In genomic region chr7:2864999-2865670, GRCh38 we compare ENCODE assay signal across 8 cellular contexts. TPM values are rescaled to one million over a fixed set of nuclear protein-coding genes. Genes with fewer than 3 reads are reported as not detected.
DNase-seq lines count a peak whose midpoint lies in the region; ATAC-seq and TF ChIP-seq lines count a peak whose summit lies in the region.

No MANE protein-coding gene starts in this region.

- H3K27me3 Mint-ChIP-seq in activated naive CD4-positive, alpha-beta T cell treated with anti-CD3 and anti-CD28 coated beads, Interleukin-2, amount 50 U/mL, for 24 hours: no peaks in the 10 kb centered on the region

- H3K27ac Mint-ChIP-seq in activated naive CD4-positive, alpha-beta T cell treated with anti-CD3 and anti-CD28 coated beads, Interleukin-2, amount 50 U/mL, for 24 hours: peak overlapping the region; percentile 98

- peaks cover 5% of the 10 kb centered on the region for H3K36me3 Mint-ChIP-seq in activated naive CD4-positive, alpha-beta T cell treated with anti-CD3 and anti-CD28 coated beads, Interleukin-2, amount 50 U/mL, for 24 hours

- H3K27me3 ChIP-seq in SK-N-SH (ENCODE audit: insufficient read depth): no peaks in the 10 kb centered on the region

- H3K4me2 ChIP-seq in SK-N-SH: no peak overlapping the region

- DNase-seq in GM03348 (ENCODE audit: low spot score) (peak; percentile 80), HuH-7 (ENCODE audit: low spot score) (peak; percentile 81), SK-N-SH (peak; percentile 92), head of caudate nucleus (peak in 41 of 42 donors; percentile 52 to 90 (median 74)), renal cortical epithelial cell (ENCODE audit: low read depth) (peak; percentile 49)

- no peak for ATAC-seq in GM21367 (IDR thresholded peaks at IDR 0.05; ENCODE audit: unreplicated experiment)
- ATAC-seq in GM21737 (IDR thresholded peaks at IDR 0.05; ENCODE audit: unreplicated experiment): no peak

- no peaks in the 10 kb centered on the region for H3K9me3 ChIP-seq in SK-N-SH

- no peaks in the 10 kb centered on the region for H3K36me3 ChIP-seq in SK-N-SH (replicated peaks in 1 of 2; ENCODE audit: control insufficient read depth in 1 of 2, insufficient read depth in 2 of 2, low read length in 1 of 2)

- H2AFZ ChIP-seq in SK-N-SH (ENCODE audit: low read depth): no peak overlapping the region

- peak; percentile 99 for TF ChIP-seq RAD21 in SK-N-SH (IDR thresholded peaks at IDR 0.05; ENCODE audit: low read length)

- H3K4me3 ChIP-seq in SK-N-SH (ENCODE audit: low read depth in 2 of 2, low read length in 1 of 2): no peak overlapping the region

- H3K9me3 Mint-ChIP-seq in activated naive CD4-positive, alpha-beta T cell treated with anti-CD3 and anti-CD28 coated beads, Interleukin-2, amount 50 U/mL, for 24 hours: no peaks in the 10 kb centered on the region

- POLR2A ChIA-PET in SK-N-SH (lab: Yijun Ruan, JAX): no interaction called here

- WGBS in SK-N-SH (ENCODE audit: low lambda C conversion rate): 34% methylated on average over 13 of the region's 17 CpGs

- peaks cover 37% of the 10 kb centered on the region for H3K4me1 Mint-ChIP-seq in activated naive CD4-positive, alpha-beta T cell treated with anti-CD3 and anti-CD28 coated beads, Interleukin-2, amount 50 U/mL, for 24 hours

- peaks cover 3 to 13% of the 10 kb centered on the region in 2 experiments; a peak in 3 of 4 replicates for H3K4me1 ChIP-seq in SK-N-SH (ENCODE audit: control insufficient read depth in 1 of 2, insufficient read depth in 2 of 2, low read depth in 1 of 2, low read length in 1 of 2)

- peaks cover 4% of the 10 kb centered on the region for H3F3A ChIP-seq in SK-N-SH (replicated peaks; ENCODE audit: insufficient read depth)

- no peak overlapping the region for H3K27ac ChIP-seq in SK-N-SH (ENCODE audit: low read depth in 2 of 2, low read length in 1 of 2)

- CTCF ChIA-PET in SK-N-SH (lab: Yijun Ruan, JAX): interaction anchor here (0.6 to 3.9 kb wide), 98 partner anchors 7 to 1891 kb away, joined by 3 to 41 read pairs (median 4); partner anchors contain the start of genes GNA12 and SDK1

- H4K20me1 ChIP-seq in SK-N-SH (ENCODE audit: insufficient read depth): no peaks in the 10 kb centered on the region

- peak overlapping the region; percentile 76 for H3K4me3 Mint-ChIP-seq in activated naive CD4-positive, alpha-beta T cell treated with anti-CD3 and anti-CD28 coated beads, Interleukin-2, amount 50 U/mL, for 24 hours

- peak; percentile 99 for TF ChIP-seq CTCF in SK-N-SH (IDR thresholded peaks at IDR 0.05)

- no peaks in the 10 kb centered on the region for H3K79me2 ChIP-seq in SK-N-SH (ENCODE audit: insufficient read depth)

- no peak for TF ChIP-seq EP300 in SK-N-SH (IDR thresholded peaks at IDR 0.05; ENCODE audit: borderline replicate concordance in 1 of 2, low read depth in 1 of 2, low read length in 1 of 2)

- no peak overlapping the region for H3K9ac ChIP-seq in SK-N-SH

- intact Hi-C loops in head of caudate nucleus (cut with DNase I): no loop called here

- H3K9me2 ChIP-seq in SK-N-SH: no peaks in the 10 kb centered on the region

TF ChIP-seq in SK-N-SH, 30 proteins besides CTCF, POLR2A, EP300 and RAD21:
- TF ChIP-seq SMC3 (IDR thresholded peaks at IDR 0.05; ENCODE audit: low read depth, low read length) (peak; percentile 86), RCOR1 (IDR thresholded peaks at IDR 0.05; ENCODE audit: low read length) (no peak)

RNA-seq across cellular contexts. Expression of gene GNA12, which starts 21.0 kb away (rescaled TPM):
- polyA plus RNA-seq in SK-N-SH (2012; rRNA removed): 55.3 and 64.8 TPM in 2 replicates
- polyA plus RNA-seq in SK-N-SH (2012; cell fraction: cytosol; rRNA removed): 39.3 and 56.9 TPM in 2 replicates
- 41.0 and 50.4 TPM in 2 replicates for polyA plus RNA-seq in SK-N-SH (2012; cell fraction: nucleus; rRNA removed)
- total RNA-seq in renal cortical epithelial cell: 11.5 and 37.7 TPM in 2 replicates
